In the genomic region with DNA sequence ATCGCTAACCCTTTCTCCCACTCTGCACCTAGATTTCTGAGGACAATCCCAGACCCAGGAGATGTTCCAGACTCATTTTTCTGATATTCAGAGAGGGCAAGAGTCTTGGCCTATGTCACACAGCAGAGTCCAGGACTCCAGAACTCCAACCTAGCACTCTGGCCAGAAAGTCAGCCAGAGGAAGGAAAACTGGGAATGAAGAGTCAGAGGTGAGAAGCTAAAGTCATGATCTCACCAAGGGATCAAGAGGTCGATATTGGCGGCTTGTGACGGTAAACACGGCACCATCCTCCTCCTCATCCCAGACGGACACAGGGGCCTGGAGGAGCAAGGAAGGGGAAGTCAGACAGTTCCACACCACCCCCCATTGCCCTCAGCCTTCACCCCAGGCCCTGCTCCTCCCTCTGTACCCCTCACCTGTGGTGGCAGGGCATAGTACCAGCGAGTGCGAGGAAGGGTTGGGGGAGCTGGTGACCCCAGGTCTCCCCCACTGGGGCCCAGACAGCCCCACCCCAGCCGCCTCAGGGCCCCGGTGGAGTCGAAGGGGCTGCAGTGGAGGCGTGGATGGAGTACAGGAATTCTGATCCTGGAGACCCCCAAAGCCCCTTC, we compare ENCODE assay signal across 1 cellular context.
TF ChIP-seq lines count a peak whose summit lies in the region.

No MANE protein-coding gene starts in this region.

TF ChIP-seq in GM23338, 12 proteins besides CTCF, POLR2A, EP300 and RAD21 (continued from another document):
- TF ChIP-seq, protein P1, sequence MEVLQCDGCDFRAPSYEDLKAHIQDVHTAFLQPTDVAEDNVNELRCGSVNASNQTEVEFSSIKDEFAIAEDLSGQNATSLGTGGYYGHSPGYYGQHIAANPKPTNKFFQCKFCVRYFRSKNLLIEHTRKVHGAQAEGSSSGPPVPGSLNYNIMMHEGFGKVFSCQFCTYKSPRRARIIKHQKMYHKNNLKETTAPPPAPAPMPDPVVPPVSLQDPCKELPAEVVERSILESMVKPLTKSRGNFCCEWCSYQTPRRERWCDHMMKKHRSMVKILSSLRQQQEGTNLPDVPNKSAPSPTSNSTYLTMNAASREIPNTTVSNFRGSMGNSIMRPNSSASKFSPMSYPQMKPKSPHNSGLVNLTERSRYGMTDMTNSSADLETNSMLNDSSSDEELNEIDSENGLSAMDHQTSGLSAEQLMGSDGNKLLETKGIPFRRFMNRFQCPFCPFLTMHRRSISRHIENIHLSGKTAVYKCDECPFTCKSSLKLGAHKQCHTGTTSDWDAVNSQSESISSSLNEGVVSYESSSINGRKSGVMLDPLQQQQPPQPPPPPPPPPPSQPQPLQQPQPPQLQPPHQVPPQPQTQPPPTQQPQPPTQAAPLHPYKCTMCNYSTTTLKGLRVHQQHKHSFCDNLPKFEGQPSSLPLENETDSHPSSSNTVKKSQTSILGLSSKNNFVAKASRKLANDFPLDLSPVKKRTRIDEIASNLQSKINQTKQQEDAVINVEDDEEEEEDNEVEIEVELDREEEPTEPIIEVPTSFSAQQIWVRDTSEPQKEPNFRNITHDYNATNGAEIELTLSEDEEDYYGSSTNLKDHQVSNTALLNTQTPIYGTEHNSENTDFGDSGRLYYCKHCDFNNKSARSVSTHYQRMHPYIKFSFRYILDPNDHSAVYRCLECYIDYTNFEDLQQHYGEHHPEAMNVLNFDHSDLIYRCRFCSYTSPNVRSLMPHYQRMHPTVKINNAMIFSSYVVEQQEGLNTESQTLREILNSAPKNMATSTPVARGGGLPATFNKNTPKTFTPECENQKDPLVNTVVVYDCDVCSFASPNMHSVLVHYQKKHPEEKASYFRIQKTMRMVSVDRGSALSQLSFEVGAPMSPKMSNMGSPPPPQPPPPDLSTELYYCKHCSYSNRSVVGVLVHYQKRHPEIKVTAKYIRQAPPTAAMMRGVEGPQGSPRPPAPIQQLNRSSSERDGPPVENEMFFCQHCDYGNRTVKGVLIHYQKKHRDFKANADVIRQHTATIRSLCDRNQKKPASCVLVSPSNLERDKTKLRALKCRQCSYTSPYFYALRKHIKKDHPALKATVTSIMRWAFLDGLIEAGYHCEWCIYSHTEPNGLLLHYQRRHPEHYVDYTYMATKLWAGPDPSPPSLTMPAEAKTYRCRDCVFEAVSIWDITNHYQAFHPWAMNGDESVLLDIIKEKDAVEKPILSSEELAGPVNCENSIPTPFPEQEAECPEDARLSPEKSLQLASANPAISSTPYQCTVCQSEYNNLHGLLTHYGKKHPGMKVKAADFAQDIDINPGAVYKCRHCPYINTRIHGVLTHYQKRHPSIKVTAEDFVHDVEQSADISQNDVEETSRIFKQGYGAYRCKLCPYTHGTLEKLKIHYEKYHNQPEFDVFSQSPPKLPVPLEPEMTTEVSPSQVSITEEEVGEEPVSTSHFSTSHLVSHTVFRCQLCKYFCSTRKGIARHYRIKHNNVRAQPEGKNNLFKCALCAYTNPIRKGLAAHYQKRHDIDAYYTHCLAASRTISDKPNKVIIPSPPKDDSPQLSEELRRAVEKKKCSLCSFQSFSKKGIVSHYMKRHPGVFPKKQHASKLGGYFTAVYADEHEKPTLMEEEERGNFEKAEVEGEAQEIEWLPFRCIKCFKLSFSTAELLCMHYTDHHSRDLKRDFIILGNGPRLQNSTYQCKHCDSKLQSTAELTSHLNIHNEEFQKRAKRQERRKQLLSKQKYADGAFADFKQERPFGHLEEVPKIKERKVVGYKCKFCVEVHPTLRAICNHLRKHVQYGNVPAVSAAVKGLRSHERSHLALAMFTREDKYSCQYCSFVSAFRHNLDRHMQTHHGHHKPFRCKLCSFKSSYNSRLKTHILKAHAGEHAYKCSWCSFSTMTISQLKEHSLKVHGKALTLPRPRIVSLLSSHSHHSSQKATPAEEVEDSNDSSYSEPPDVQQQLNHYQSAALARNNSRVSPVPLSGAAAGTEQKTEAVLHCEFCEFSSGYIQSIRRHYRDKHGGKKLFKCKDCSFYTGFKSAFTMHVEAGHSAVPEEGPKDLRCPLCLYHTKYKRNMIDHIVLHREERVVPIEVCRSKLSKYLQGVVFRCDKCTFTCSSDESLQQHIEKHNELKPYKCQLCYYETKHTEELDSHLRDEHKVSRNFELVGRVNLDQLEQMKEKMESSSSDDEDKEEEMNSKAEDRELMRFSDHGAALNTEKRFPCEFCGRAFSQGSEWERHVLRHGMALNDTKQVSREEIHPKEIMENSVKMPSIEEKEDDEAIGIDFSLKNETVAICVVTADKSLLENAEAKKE (CRISPR knock-in tag; IDR thresholded peaks at IDR 0.05) = no peak
- TF ChIP-seq, protein P2, sequence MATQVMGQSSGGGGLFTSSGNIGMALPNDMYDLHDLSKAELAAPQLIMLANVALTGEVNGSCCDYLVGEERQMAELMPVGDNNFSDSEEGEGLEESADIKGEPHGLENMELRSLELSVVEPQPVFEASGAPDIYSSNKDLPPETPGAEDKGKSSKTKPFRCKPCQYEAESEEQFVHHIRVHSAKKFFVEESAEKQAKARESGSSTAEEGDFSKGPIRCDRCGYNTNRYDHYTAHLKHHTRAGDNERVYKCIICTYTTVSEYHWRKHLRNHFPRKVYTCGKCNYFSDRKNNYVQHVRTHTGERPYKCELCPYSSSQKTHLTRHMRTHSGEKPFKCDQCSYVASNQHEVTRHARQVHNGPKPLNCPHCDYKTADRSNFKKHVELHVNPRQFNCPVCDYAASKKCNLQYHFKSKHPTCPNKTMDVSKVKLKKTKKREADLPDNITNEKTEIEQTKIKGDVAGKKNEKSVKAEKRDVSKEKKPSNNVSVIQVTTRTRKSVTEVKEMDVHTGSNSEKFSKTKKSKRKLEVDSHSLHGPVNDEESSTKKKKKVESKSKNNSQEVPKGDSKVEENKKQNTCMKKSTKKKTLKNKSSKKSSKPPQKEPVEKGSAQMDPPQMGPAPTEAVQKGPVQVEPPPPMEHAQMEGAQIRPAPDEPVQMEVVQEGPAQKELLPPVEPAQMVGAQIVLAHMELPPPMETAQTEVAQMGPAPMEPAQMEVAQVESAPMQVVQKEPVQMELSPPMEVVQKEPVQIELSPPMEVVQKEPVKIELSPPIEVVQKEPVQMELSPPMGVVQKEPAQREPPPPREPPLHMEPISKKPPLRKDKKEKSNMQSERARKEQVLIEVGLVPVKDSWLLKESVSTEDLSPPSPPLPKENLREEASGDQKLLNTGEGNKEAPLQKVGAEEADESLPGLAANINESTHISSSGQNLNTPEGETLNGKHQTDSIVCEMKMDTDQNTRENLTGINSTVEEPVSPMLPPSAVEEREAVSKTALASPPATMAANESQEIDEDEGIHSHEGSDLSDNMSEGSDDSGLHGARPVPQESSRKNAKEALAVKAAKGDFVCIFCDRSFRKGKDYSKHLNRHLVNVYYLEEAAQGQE (IDR thresholded peaks at IDR 0.05; ENCODE audit: unreplicated experiment) = no peak
